ENCODE assay signal across 9 cellular contexts in the genomic region with DNA sequence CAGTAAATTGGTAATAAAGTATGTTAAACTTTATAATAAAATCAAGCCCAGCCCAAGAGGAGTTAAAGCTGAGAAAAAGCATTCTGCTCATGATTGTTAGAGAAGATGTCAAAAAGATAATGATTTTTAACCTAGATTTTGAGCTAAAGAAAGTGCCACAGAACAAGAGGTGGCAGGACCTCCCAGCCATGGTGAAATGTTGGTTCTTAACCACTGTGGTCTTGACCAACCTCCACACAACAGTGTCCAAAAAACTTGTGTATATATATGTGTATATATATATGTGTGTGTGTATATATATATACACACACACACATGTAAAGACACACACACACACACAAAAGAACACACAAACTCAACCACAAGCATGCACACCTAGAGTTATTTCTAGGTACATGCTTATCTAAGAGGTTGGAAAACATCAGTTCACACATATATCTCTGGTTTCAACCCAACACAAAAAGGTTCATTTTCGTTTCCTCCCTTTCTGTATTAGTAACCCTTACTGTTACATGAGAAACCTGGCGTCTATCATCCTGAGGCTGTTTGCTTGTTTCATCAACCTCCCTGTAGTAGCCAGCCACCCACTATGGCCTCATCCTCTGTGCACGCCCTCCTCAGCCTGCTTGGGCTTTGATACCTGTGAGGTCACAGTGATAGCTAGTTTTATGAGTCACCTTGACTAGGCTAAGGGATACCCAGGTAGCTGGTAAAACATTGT.
DNase-seq lines count a peak whose midpoint lies in the region; ATAC-seq, FAIRE-seq and TF ChIP-seq lines count a peak whose summit lies in the region.
"Had no signal": no experiment of that assay in that cellular context is flagged by ENCODE, and none has a peak within 500 bp of the region (broad histone marks: within the 10 kb centered on the region; RNA-seq: fewer than 3 reads in every experiment).

No MANE protein-coding gene starts in this region.

- TF ChIP-seq EP300 in HepG2 (IDR thresholded peaks at IDR 0.05; ENCODE audit: low read depth in 2 of 2, low read length in 2 of 2) = no peak
- no peak for TF ChIP-seq EP300 in HepG2 (CRISPR knock-in tag; IDR thresholded peaks at IDR 0.05; ENCODE audit: borderline replicate concordance)

- intact Hi-C loops in HepG2 (cut with micrococcal nuclease; ENCODE audit: unreplicated experiment) = no loop called here
- intact Hi-C loops in adrenal gland (cut with DNase I) = no loop called here

- peak; percentile 91 for ATAC-seq in GM18858 (IDR thresholded peaks at IDR 0.05; ENCODE audit: unreplicated experiment)
- peak; percentile 93 for ATAC-seq in GM21529 (IDR thresholded peaks at IDR 0.05; ENCODE audit: unreplicated experiment)
- ATAC-seq in HG03460 (IDR thresholded peaks at IDR 0.05; ENCODE audit: unreplicated experiment) = peak; percentile 96
- ATAC-seq in HepG2 = no peak
- no peak for ATAC-seq in GM23338

- TF ChIP-seq POLR2A in HepG2 (IDR thresholded peaks at IDR 0.05; ENCODE audit: insufficient read depth in 1 of 2, low read depth in 2 of 2, low read length in 2 of 2) = no peak
- no peak for TF ChIP-seq POLR2A in adrenal gland (IDR thresholded peaks at IDR 0.05)

- H3K27ac ChIP-seq in HepG2 (ENCODE audit: extremely low read length, insufficient read depth, low read length) = no peak overlapping the region
- no peak overlapping the region for H3K27ac ChIP-seq in GM23338 (ENCODE audit: low read depth)
- no peak overlapping the region for H3K27ac ChIP-seq in adrenal gland
- H3K27ac ChIP-seq: VCaP had no signal

- H3K27me3 Mint-ChIP-seq in GM23338 (ENCODE audit: insufficient read depth, low read depth, poor library complexity) = peaks cover 2% of the 10 kb centered on the region

- H3K79me2 ChIP-seq in HepG2 (ENCODE audit: insufficient read depth, low read length) (no peaks in the 10 kb centered on the region), GM23338 (replicated peaks; ENCODE audit: insufficient read depth) (no peaks in the 10 kb centered on the region)

- peaks cover 2% of the 10 kb centered on the region; the same call in 2 of the 3 replicates for H3K9me3 Mint-ChIP-seq in GM23338

- DNase-seq in HepG2 (ENCODE audit: low spot score) (no peak), hepatic stellate cell (ENCODE audit: low spot score) (no peak), GM23338 (ENCODE audit: low spot score) (no peak), HTR-8/SVneo (ENCODE audit: insufficient read length, low spot score) (no peak), adrenal gland (no peak)

- H3K9me3 ChIP-seq in HepG2 (ENCODE audit: low read length) (no peaks in the 10 kb centered on the region), adrenal gland (replicated peaks in 1 of 3) (no peaks in the 10 kb centered on the region)

- H4K20me1 ChIP-seq in HepG2 (ENCODE audit: insufficient read depth, low read length) = no peaks in the 10 kb centered on the region
- H4K20me1 ChIP-seq in GM23338 (replicated peaks; ENCODE audit: insufficient read depth) = no peaks in the 10 kb centered on the region

- FAIRE-seq in HepG2 (lab: Jason Lieb, UNC) (no peak), HTR-8/SVneo (lab: Jason Lieb, UNC) (no peak)

- H3K9me2 ChIP-seq in GM23338 (ENCODE audit: insufficient read depth) = peaks cover 17% of the 10 kb centered on the region

- no peak for TF ChIP-seq CTCF in HepG2 (CRISPR knock-in tag; IDR thresholded peaks at IDR 0.05)
- no peak for TF ChIP-seq CTCF in GM23338 (conservative IDR thresholded peaks at IDR 0.05; ENCODE audit: low read depth in 2 of 2)
- no peak for TF ChIP-seq CTCF in adrenal gland (IDR thresholded peaks at IDR 0.05)

- no peak overlapping the region for H3K9ac ChIP-seq in HepG2 (ENCODE audit: insufficient read depth, low read depth, low read length)

- H3K36me3 ChIP-seq in HepG2 (replicated peaks in 1 of 2; ENCODE audit: control insufficient read depth in 1 of 2, insufficient read depth in 2 of 2, low read length in 2 of 2) (no peaks in the 10 kb centered on the region), GM23338 (ENCODE audit: insufficient read depth) (no peaks in the 10 kb centered on the region), adrenal gland (replicated peaks in 1 of 2) (no peaks in the 10 kb centered on the region)

- no peak overlapping the region for H2AFZ ChIP-seq in HepG2 (ENCODE audit: low read length)
- H2AFZ ChIP-seq in GM23338 = no peak overlapping the region; the same call in 1 of the 2 replicates

- H3F3A ChIP-seq in GM23338 (replicated peaks; ENCODE audit: low read depth) = no peaks in the 10 kb centered on the region

- CTCF ChIA-PET in HepG2 (lab: Yijun Ruan, JAX; ENCODE audit: low intra/inter-chr PET ratio, low total read pairs) = no interaction called here

- POLR2A ChIA-PET in HepG2 (lab: Yijun Ruan, JAX) = no interaction called here

- BruUV-seq in HepG2 (replicated peaks; lab: Mats Ljungman, UMichigan) = no TSS peak

- peaks cover 2 to 7% of the 10 kb centered on the region in 2 experiments; a peak in 2 of 5 replicates for H3K27me3 ChIP-seq in HepG2 (ENCODE audit: control insufficient read depth in 1 of 2, insufficient read depth in 2 of 2, low read length in 2 of 2)
- H3K27me3 ChIP-seq in GM23338 (ENCODE audit: insufficient read depth) = no peaks in the 10 kb centered on the region
- no peaks in the 10 kb centered on the region for H3K27me3 ChIP-seq in adrenal gland

- H3K4me2 ChIP-seq in HepG2 (ENCODE audit: low read depth, low read length) (no peak overlapping the region), GM23338 (no peak overlapping the region)

- in situ Hi-C loops in HepG2 (cut with HindIII; ENCODE audit: extremely low pct_ligation_motif_present, low pct_unique_long_range_greater_than_20kb) = no loop called here

- no peak overlapping the region for H3K27ac Mint-ChIP-seq in GM23338

- H3K4me1 Mint-ChIP-seq in GM23338 = no peaks in the 10 kb centered on the region; the same call in 2 of the 3 replicates

- no peak overlapping the region for H3K4me3 ChIP-seq in HepG2 (replicated peaks in 1 of 3; ENCODE audit: insufficient read depth in 1 of 3, low read depth in 2 of 3, low read length in 3 of 3)
- no peak overlapping the region for H3K4me3 ChIP-seq in GM23338
- no peak overlapping the region for H3K4me3 ChIP-seq in adrenal gland

- no peak for TF ChIP-seq RAD21 in HepG2 (CRISPR knock-in tag; IDR thresholded peaks at IDR 0.05)

- H3K36me3 Mint-ChIP-seq in GM23338 (ENCODE audit: low read depth) = no peaks in the 10 kb centered on the region

- 43% methylated on average over 3 of the region's 3 CpGs for whole genome bisulfite sequencing in HepG2 (ENCODE audit: low lambda C conversion rate)
- WGBS in adrenal gland, 4 donors = 89 to 94% (median 91%) methylated on average over 3 of the region's 3 CpGs

- H3K4me1 ChIP-seq in HepG2 (ENCODE audit: insufficient read depth, low read length) (no peaks in the 10 kb centered on the region), GM23338 (ENCODE audit: insufficient read depth) (no peaks in the 10 kb centered on the region), adrenal gland (replicated peaks in 1 of 2) (no peaks in the 10 kb centered on the region)

- H3K4me3 Mint-ChIP-seq in GM23338 = no peak overlapping the region

TF ChIP-seq in HepG2, 621 proteins besides CTCF, POLR2A, EP300 and RAD21:
- TF ChIP-seq CREB1 (IDR thresholded peaks at IDR 0.05) (0 out of 2 replicates have a peak, but pooled peaks have one; percentile 36), CREB1 (CRISPR knock-in tag; IDR thresholded peaks at IDR 0.05) (no peak), ZNF749 (CRISPR knock-in tag; IDR thresholded peaks at IDR 0.05; ENCODE audit: borderline replicate concordance) (no peak)

TF ChIP-seq in GM23338, 12 proteins besides CTCF, POLR2A, EP300 and RAD21 (continues in another document):
- no peak for TF ChIP-seq JUNB (IDR thresholded peaks at IDR 0.05; ENCODE audit: unreplicated experiment)
- TF ChIP-seq, protein P1, sequence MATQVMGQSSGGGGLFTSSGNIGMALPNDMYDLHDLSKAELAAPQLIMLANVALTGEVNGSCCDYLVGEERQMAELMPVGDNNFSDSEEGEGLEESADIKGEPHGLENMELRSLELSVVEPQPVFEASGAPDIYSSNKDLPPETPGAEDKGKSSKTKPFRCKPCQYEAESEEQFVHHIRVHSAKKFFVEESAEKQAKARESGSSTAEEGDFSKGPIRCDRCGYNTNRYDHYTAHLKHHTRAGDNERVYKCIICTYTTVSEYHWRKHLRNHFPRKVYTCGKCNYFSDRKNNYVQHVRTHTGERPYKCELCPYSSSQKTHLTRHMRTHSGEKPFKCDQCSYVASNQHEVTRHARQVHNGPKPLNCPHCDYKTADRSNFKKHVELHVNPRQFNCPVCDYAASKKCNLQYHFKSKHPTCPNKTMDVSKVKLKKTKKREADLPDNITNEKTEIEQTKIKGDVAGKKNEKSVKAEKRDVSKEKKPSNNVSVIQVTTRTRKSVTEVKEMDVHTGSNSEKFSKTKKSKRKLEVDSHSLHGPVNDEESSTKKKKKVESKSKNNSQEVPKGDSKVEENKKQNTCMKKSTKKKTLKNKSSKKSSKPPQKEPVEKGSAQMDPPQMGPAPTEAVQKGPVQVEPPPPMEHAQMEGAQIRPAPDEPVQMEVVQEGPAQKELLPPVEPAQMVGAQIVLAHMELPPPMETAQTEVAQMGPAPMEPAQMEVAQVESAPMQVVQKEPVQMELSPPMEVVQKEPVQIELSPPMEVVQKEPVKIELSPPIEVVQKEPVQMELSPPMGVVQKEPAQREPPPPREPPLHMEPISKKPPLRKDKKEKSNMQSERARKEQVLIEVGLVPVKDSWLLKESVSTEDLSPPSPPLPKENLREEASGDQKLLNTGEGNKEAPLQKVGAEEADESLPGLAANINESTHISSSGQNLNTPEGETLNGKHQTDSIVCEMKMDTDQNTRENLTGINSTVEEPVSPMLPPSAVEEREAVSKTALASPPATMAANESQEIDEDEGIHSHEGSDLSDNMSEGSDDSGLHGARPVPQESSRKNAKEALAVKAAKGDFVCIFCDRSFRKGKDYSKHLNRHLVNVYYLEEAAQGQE (IDR thresholded peaks at IDR 0.05; ENCODE audit: unreplicated experiment) = no peak
- no peak for TF ChIP-seq ZNF114 (CRISPR knock-in tag; IDR thresholded peaks at IDR 0.05)
- TF ChIP-seq POLR2AphosphoS5 (IDR thresholded peaks at IDR 0.05; ENCODE audit: low read depth) = no peak
- no peak for TF ChIP-seq CREB1 (CRISPR knock-in tag; IDR thresholded peaks at IDR 0.05; ENCODE audit: low read depth)
- TF ChIP-seq ZNF331 (CRISPR knock-in tag; IDR thresholded peaks at IDR 0.05; ENCODE audit: low read depth) = no peak
- no peak for TF ChIP-seq EZH2phosphoT487 (IDR thresholded peaks at IDR 0.05; ENCODE audit: unreplicated experiment)
- TF ChIP-seq STAT1 (IDR thresholded peaks at IDR 0.05; ENCODE audit: unreplicated experiment) = no peak

Comparison
In these comparisons a context has a peak if more than half of its experiments do, and no peak if none do; other contexts are left out.
1. ATAC-seq: peak in GM18858 (single experiment), GM21529 (single experiment) and HG03460 (single experiment); none in HepG2 (single experiment) and GM23338 (single experiment).